ENCODE assay signal across 27 cellular contexts in the genomic region with DNA sequence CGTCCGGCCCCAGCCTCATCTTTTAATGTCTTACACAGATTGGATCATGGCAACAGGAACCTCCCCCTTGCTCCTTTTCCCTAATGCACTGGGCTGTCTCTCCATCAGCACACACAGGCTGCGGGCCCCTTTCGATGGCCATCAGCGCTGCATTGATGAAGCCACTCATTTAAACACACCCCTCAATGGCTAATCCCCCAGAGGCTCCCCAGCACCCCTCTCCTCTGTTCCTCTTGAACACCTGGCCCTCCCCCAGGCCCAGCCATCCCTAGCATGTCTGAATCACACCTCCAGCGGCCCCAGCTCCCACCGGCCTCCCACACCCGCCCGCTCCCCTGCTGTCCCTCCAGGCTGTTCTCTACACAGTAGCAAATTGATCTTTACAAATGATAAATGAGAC. TPM values are rescaled to one million over a fixed set of nuclear protein-coding genes. Genes with fewer than 3 reads are reported as not detected.
DNase-seq lines count a peak whose midpoint lies in the region; ATAC-seq, FAIRE-seq and TF ChIP-seq lines count a peak whose summit lies in the region.
"Had no signal": no experiment of that assay in that cellular context is flagged by ENCODE, and none has a peak within 500 bp of the region (broad histone marks: within the 10 kb centered on the region; RNA-seq: fewer than 3 reads in every experiment).

No MANE protein-coding gene starts in this region.

- H3K27ac ChIP-seq in DND-41 (ENCODE audit: low read length) (no peak overlapping the region), HUES6 (ENCODE audit: low read depth, low read length) (no peak overlapping the region), K562 (ENCODE audit: extremely low read depth, low read depth, low read length) (no peak overlapping the region), mesenchymal stem cell (ENCODE audit: low read length, poor library complexity, severe bottlenecking) (no peak overlapping the region)
- H3K27ac ChIP-seq: adrenal gland, foreskin keratinocyte, hepatocyte had no signal

- no peak for DNase-seq in DND-41
- DNase-seq in K562 (ENCODE audit: extremely low read depth in 1 of 4, low spot score in 3 of 4) = peak in 1 of 4 experiments; percentile 28
- DNase-seq in mesenchymal stem cell = no peak
- DNase-seq in retina = no peak
- no peak for DNase-seq in NCI-H748 (lab: John Stamatoyannopoulos, UW; ENCODE audit: unreplicated experiment)
- no peak for DNase-seq in GDM1 (lab: John Stamatoyannopoulos, UW)
- DNase-seq: activated CD4-positive, alpha-beta T cell treated with anti-CD3 and anti-CD28 coated beads, Interleukin-2, amount 10 ng/mL, durations not matched to agents 7 days and 5 days; adrenal gland; CD4-positive, alpha-beta T cell; erythroblast; foreskin keratinocyte; Karpas-422; naive thymus-derived CD4-positive, alpha-beta T cell; NCI-H2029; NCI-H510A; Right ventricle myocardium superior had no signal

- no peak overlapping the region for H2BK12ac ChIP-seq in mesenchymal stem cell (ENCODE audit: low read length in 2 of 2)

- ATAC-seq in DND-41 (ENCODE audit: insufficient read depth, low read depth) = 0 out of 3 replicates have a peak, but pooled peaks have one; percentile 3
- ATAC-seq in K562 = no peak
- no peak for ATAC-seq in GM19351 (IDR thresholded peaks at IDR 0.05; ENCODE audit: unreplicated experiment)
- ATAC-seq: foreskin keratinocyte; GM12878; naive thymus-derived CD4-positive, alpha-beta T cell; stimulated activated memory B cell treated with anti-CD40 and anti-IgM and Interleukin-4, amounts not matched to agents 10 μg/mL and 1 μg/mL and 100 μg/mL, for 72 hours had no signal

- H3K9me3 ChIP-seq in DND-41 (ENCODE audit: insufficient read depth, low read length, severe bottlenecking) (no peaks in the 10 kb centered on the region), HUES6 (ENCODE audit: control insufficient read depth, insufficient read depth, low read depth, low read length) (no peaks in the 10 kb centered on the region), K562 (replicated peaks; ENCODE audit: control insufficient read depth, insufficient read depth, low read depth, low read length) (no peaks in the 10 kb centered on the region), mesenchymal stem cell (ENCODE audit: control insufficient read depth, low read length) (no peaks in the 10 kb centered on the region)
- H3K9me3 ChIP-seq: adrenal gland had no signal

- no peak overlapping the region for H3K4ac ChIP-seq in mesenchymal stem cell (ENCODE audit: low read depth in 1 of 2, low read length in 2 of 2)

- H3K79me2 ChIP-seq in DND-41 (ENCODE audit: insufficient read depth, low read length) = peaks cover 21% of the 10 kb centered on the region
- peaks cover 22% of the 10 kb centered on the region for H3K79me2 ChIP-seq in K562 (ENCODE audit: control insufficient read depth, insufficient read depth, low read length)

- H3K14ac ChIP-seq in mesenchymal stem cell (ENCODE audit: low read length in 2 of 2) = no peak overlapping the region

- H2BK15ac ChIP-seq in mesenchymal stem cell (ENCODE audit: low read depth, poor library complexity, severe bottlenecking) = no peak overlapping the region

- H3K4me2 ChIP-seq in DND-41 (ENCODE audit: insufficient read depth, low read length) (no peak overlapping the region), K562 (ENCODE audit: insufficient read depth, low read length) (no peak overlapping the region), mesenchymal stem cell (ENCODE audit: low read length, poor library complexity, severe bottlenecking) (no peak overlapping the region)
- H3K4me2 ChIP-seq: hepatocyte had no signal

- H3K4me1 ChIP-seq in DND-41 (ENCODE audit: insufficient read depth, low read length) (peaks cover 18% of the 10 kb centered on the region), HUES6 (ENCODE audit: control insufficient read depth, insufficient read depth, low read length) (peaks cover 47% of the 10 kb centered on the region), K562 (replicated peaks in 1 of 2; ENCODE audit: control insufficient read depth in 2 of 2, insufficient read depth in 2 of 2, low read length in 2 of 2) (peaks cover 34 to 47% of the 10 kb centered on the region in 2 experiments), mesenchymal stem cell (ENCODE audit: control insufficient read depth, insufficient read depth, low read depth, low read length) (peaks cover 43% of the 10 kb centered on the region)
- H3K4me1 ChIP-seq: foreskin keratinocyte had no signal

- H2BK5ac ChIP-seq in mesenchymal stem cell (ENCODE audit: low read depth, low read length, poor library complexity, severe bottlenecking) = no peak overlapping the region

- H3K4me3 ChIP-seq in DND-41 (ENCODE audit: low read depth in 1 of 2, low read length in 2 of 2) (no peak overlapping the region), HUES6 (ENCODE audit: low read depth, low read length) (no peak overlapping the region), K562 (no peak overlapping the region), mesenchymal stem cell (ENCODE audit: insufficient read depth in 1 of 2, low read depth in 1 of 2, low read length in 2 of 2) (no peak overlapping the region)
- H3K4me3 ChIP-seq: adrenal gland, GM12878, hepatocyte had no signal

- H3K79me1 ChIP-seq in mesenchymal stem cell (replicated peaks; ENCODE audit: low read length, poor library complexity, severe bottlenecking) = peaks cover 5% of the 10 kb centered on the region

- no peak overlapping the region for H2BK120ac ChIP-seq in mesenchymal stem cell (ENCODE audit: low read depth, low read length)

- 40% methylated on average over 9 of the region's 9 CpGs for WGBS in K562 (ENCODE audit: insufficient coverage, low coverage, missing lambda C conversion rate)
- 66% methylated on average over 9 of the region's 9 CpGs for WGBS in mesenchymal stem cell

- no peak for TF ChIP-seq RAD21 in K562 (CRISPR knock-in tag; conservative IDR thresholded peaks at IDR 0.05 in 1 of 2, IDR thresholded peaks at IDR 0.05 in 1 of 2)

- CTCF ChIA-PET in K562 (lab: Yijun Ruan, JAX; ENCODE audit: low intra/inter-chr PET ratio) = no interaction called here

- no peak overlapping the region for H4K91ac ChIP-seq in mesenchymal stem cell (ENCODE audit: low read length)

- H3K18ac ChIP-seq in mesenchymal stem cell (ENCODE audit: low read depth in 1 of 2, low read length in 2 of 2) = no peak overlapping the region

- no peak for TF ChIP-seq CTCF in DND-41 (IDR thresholded peaks at IDR 0.05; ENCODE audit: borderline replicate concordance, extremely low read depth, low read length, poor library complexity, severe bottlenecking)
- no peak for TF ChIP-seq CTCF in K562 (IDR thresholded peaks at IDR 0.05 in 2 of 3, conservative IDR thresholded peaks at IDR 0.05 in 1 of 3; ENCODE audit: insufficient read depth in 2 of 3, low read depth in 1 of 3, low read length in 3 of 3)

- POLR2A ChIA-PET in K562 (lab: Yijun Ruan, JAX) = interaction anchor here (12.9 kb wide), 1 partner anchor 12 kb away, joined by 195 read pairs; the partner anchor contains the start of gene UBE2S

- H3K36me3 ChIP-seq in DND-41 (ENCODE audit: insufficient read depth, low read length) = peaks cover 29% of the 10 kb centered on the region
- H3K36me3 ChIP-seq in HUES6 (ENCODE audit: control insufficient read depth, insufficient read depth, low read length) = peaks cover 24% of the 10 kb centered on the region
- peaks cover 36% of the 10 kb centered on the region for H3K36me3 ChIP-seq in K562 (ENCODE audit: control insufficient read depth, insufficient read depth, low read length)
- peaks cover 35 to 45% of the 10 kb centered on the region in 2 experiments for H3K36me3 ChIP-seq in mesenchymal stem cell (ENCODE audit: control insufficient read depth in 1 of 2, insufficient read depth in 2 of 2, low read depth in 1 of 2, low read length in 2 of 2)

- no peak overlapping the region for H2AK5ac ChIP-seq in mesenchymal stem cell (ENCODE audit: low read length, severe bottlenecking)

- H4K20me1 ChIP-seq in DND-41 (ENCODE audit: insufficient read depth, low read length) (peaks cover 37% of the 10 kb centered on the region), K562 (replicated peaks; ENCODE audit: control insufficient read depth, insufficient read depth, low read length) (peaks cover 36% of the 10 kb centered on the region)

- peaks cover 19% of the 10 kb centered on the region for H3K9me1 ChIP-seq in K562 (ENCODE audit: control insufficient read depth, insufficient read depth, low read length)

- H3K9ac ChIP-seq in DND-41 (ENCODE audit: low read depth, low read length) (no peak overlapping the region), HUES6 (ENCODE audit: low read length) (peak overlapping the region; percentile 10), K562 (ENCODE audit: insufficient read depth in 1 of 2, low read depth in 2 of 2, low read length in 2 of 2) (no peak overlapping the region), mesenchymal stem cell (ENCODE audit: low read length) (no peak overlapping the region)

- no TSS peak for BruUV-seq in K562 (replicated peaks; lab: Mats Ljungman, UMichigan)

- H2AFZ ChIP-seq in DND-41 (ENCODE audit: low read depth, low read length) (no peak overlapping the region), K562 (ENCODE audit: low read depth, low read length) (no peak overlapping the region), mesenchymal stem cell (ENCODE audit: low read depth, low read length) (no peak overlapping the region)
- H2AFZ ChIP-seq: hepatocyte had no signal

- in situ Hi-C loops in K562 (cut with MboI) = no loop called here

- intact Hi-C loops in K562 (cut with micrococcal nuclease) = no loop called here

- H3K27me3 ChIP-seq in DND-41 (ENCODE audit: insufficient read depth, low read length, poor library complexity) = no peaks in the 10 kb centered on the region
- no peaks in the 10 kb centered on the region for H3K27me3 ChIP-seq in HUES6 (ENCODE audit: control insufficient read depth, insufficient read depth, low read length)
- H3K27me3 ChIP-seq in K562 (ENCODE audit: control insufficient read depth in 2 of 2, insufficient read depth in 2 of 2, low read length in 2 of 2) = no peaks in the 10 kb centered on the region
- no peaks in the 10 kb centered on the region for H3K27me3 ChIP-seq in mesenchymal stem cell (ENCODE audit: control insufficient read depth in 1 of 2, insufficient read depth in 1 of 2, low read length in 2 of 2)
- H3K27me3 ChIP-seq: adrenal gland, foreskin keratinocyte, hepatocyte had no signal

- peak overlapping the region; percentile 24 for H4K8ac ChIP-seq in mesenchymal stem cell (ENCODE audit: low read length)

- no peak for TF ChIP-seq EP300 in K562 (IDR thresholded peaks at IDR 0.05; ENCODE audit: low read length)

- no peak for TF ChIP-seq POLR2A in K562 (conservative IDR thresholded peaks at IDR 0.05)

- no peak for FAIRE-seq in K562 (lab: Jason Lieb, UNC)
- FAIRE-seq: GM12878, GM19239 had no signal

- H3K23ac ChIP-seq in mesenchymal stem cell (ENCODE audit: low read length in 2 of 2) = no peak overlapping the region

RNA-seq across cellular contexts. Expression of gene RPL28, which starts 7.1 kb away (rescaled TPM):
- 78.5 and 202 TPM in 2 replicates for total RNA-seq in K562 (2011; cell fraction: chromatin; rRNA removed; ENCODE audit: low replicate concordance)
- 202 and 211 TPM in 2 replicates for total RNA-seq in K562 (2011; cell fraction: nucleolus; rRNA removed)
- 221 and 509 TPM in 2 replicates for total RNA-seq in K562 (2011; cell fraction: nucleoplasm; rRNA removed)
- 888 and 1,279 TPM in 2 replicates for total RNA-seq in K562 (2014; rRNA removed)
- 387 and 446 TPM in 2 replicates for total RNA-seq in K562 (2014; rRNA removed; fragmentation: Illumina TruSeq; extraction: Trizol)
- total RNA-seq in K562 (2015; rRNA removed; fragmentation: Illumina TruSeq; extraction: Trizol) = 1,141 and 1,299 TPM in 2 replicates
- 2,979 and 3,106 TPM in 2 replicates for total RNA-seq in K562 (2021)
- 124 and 523 TPM in 2 replicates for polyA plus RNA-seq in K562 (2011; rRNA removed)
- polyA plus RNA-seq in K562 (2011; cell fraction: cytosol; rRNA removed) = 1,570 and 2,080 TPM in 2 replicates
- 332 and 368 TPM in 2 replicates for polyA plus RNA-seq in K562 (2011; cell fraction: nucleus; rRNA removed)
- polyA plus RNA-seq in K562 (2012) = 3,306 and 3,436 TPM in 2 replicates
- polyA plus RNA-seq in K562 (2014; fragmentation: Illumina TruSeq; extraction: Trizol) = 1,998 and 2,071 TPM in 2 replicates
- 100 to 1,000 TPM; 257 to 287 TPM for polyA plus RNA-seq in K562 (2014; fragmentation: Nextera tagmentation; extraction: Ambion mirVana)
- polyA plus RNA-seq in K562 (2014; rRNA removed) = 622 and 687 TPM in 2 replicates
- polyA minus RNA-seq in K562 (2011; rRNA and poly(A)+ RNA removed) = 188 and 199 TPM in 2 replicates
- 1,426 and 2,754 TPM in 2 replicates for polyA minus RNA-seq in K562 (2011; cell fraction: cytosol; rRNA and poly(A)+ RNA removed)
- 135 and 241 TPM in 2 replicates for polyA minus RNA-seq in K562 (2011; cell fraction: nucleus; rRNA and poly(A)+ RNA removed)
- polyA plus RNA-seq in mesenchymal stem cell (2013, experiment 1 of 2) = 3,020 TPM
- polyA plus RNA-seq in mesenchymal stem cell (2013, experiment 2 of 2) = 2,919 TPM

RNA-seq across cellular contexts. Expression of gene TMEM238, which starts 8.7 kb away (rescaled TPM):
- not detected in 2 replicates for total RNA-seq in K562 (2011; cell fraction: chromatin; rRNA removed; ENCODE audit: low replicate concordance)
- total RNA-seq in K562 (2011; cell fraction: nucleolus; rRNA removed) = 0.53 and 1.5 TPM in 2 replicates
- not detected in 2 replicates for total RNA-seq in K562 (2011; cell fraction: nucleoplasm; rRNA removed)
- total RNA-seq in K562 (2014; rRNA removed) = 3.6 and 3.7 TPM in 2 replicates
- 0.18 TPM in 1 of 2 replicates, not detected in the other for total RNA-seq in K562 (2014; rRNA removed; fragmentation: Illumina TruSeq; extraction: Trizol)
- 0.18 and 0.38 TPM in 2 replicates for total RNA-seq in K562 (2015; rRNA removed; fragmentation: Illumina TruSeq; extraction: Trizol)
- 4.3 and 5.1 TPM in 2 replicates for total RNA-seq in K562 (2021)
- 0.18 TPM in 1 of 2 replicates, not detected in the other for polyA plus RNA-seq in K562 (2011; rRNA removed)
- polyA plus RNA-seq in K562 (2011; cell fraction: cytosol; rRNA removed) = 0.21 and 3.5 TPM in 2 replicates
- polyA plus RNA-seq in K562 (2011; cell fraction: nucleus; rRNA removed) = 0.67 TPM in 1 of 2 replicates, not detected in the other
- 1.4 and 1.7 TPM in 2 replicates for polyA plus RNA-seq in K562 (2012)
- not detected in 2 replicates for polyA plus RNA-seq in K562 (2014; fragmentation: Illumina TruSeq; extraction: Trizol)
- polyA plus RNA-seq in K562 (2014; fragmentation: Nextera tagmentation; extraction: Ambion mirVana) = not detected
- 1.3 and 2.1 TPM in 2 replicates for polyA plus RNA-seq in K562 (2014; rRNA removed)
- polyA minus RNA-seq in K562 (2011; rRNA and poly(A)+ RNA removed) = not detected in 2 replicates
- not detected in 2 replicates for polyA minus RNA-seq in K562 (2011; cell fraction: cytosol; rRNA and poly(A)+ RNA removed)
- polyA minus RNA-seq in K562 (2011; cell fraction: nucleus; rRNA and poly(A)+ RNA removed) = 0.40 and 0.89 TPM in 2 replicates
- polyA plus RNA-seq in mesenchymal stem cell (2013, experiment 1 of 2) = 0.18 TPM
- polyA plus RNA-seq in mesenchymal stem cell (2013, experiment 2 of 2) = 0.10 TPM
- total RNA-seq: H4 had no signal

RNA-seq across cellular contexts. Expression of gene UBE2S, which starts 14.8 kb away (rescaled TPM):
- 68.3 and 99.1 TPM in 2 replicates for total RNA-seq in K562 (2011; cell fraction: chromatin; rRNA removed; ENCODE audit: low replicate concordance)
- total RNA-seq in K562 (2011; cell fraction: nucleolus; rRNA removed) = 71.6 and 79.7 TPM in 2 replicates
- total RNA-seq in K562 (2011; cell fraction: nucleoplasm; rRNA removed) = 67.3 and 159 TPM in 2 replicates
- total RNA-seq in K562 (2014; rRNA removed) = 959 and 1,305 TPM in 2 replicates
- 35.0 and 65.5 TPM in 2 replicates for total RNA-seq in K562 (2014; rRNA removed; fragmentation: Illumina TruSeq; extraction: Trizol)
- 97.3 and 100 TPM in 2 replicates for total RNA-seq in K562 (2015; rRNA removed; fragmentation: Illumina TruSeq; extraction: Trizol)
- 390 and 411 TPM in 2 replicates for total RNA-seq in K562 (2021)
- polyA plus RNA-seq in K562 (2011; rRNA removed) = 157 and 191 TPM in 2 replicates
- polyA plus RNA-seq in K562 (2011; cell fraction: cytosol; rRNA removed) = 285 and 290 TPM in 2 replicates
- polyA plus RNA-seq in K562 (2011; cell fraction: nucleus; rRNA removed) = 91.9 and 117 TPM in 2 replicates
- polyA plus RNA-seq in K562 (2012) = 169 and 283 TPM in 2 replicates
- 242 and 275 TPM in 2 replicates for polyA plus RNA-seq in K562 (2014; fragmentation: Illumina TruSeq; extraction: Trizol)
- 1 to 10 TPM; 1.5 to 1.6 TPM for polyA plus RNA-seq in K562 (2014; fragmentation: Nextera tagmentation; extraction: Ambion mirVana)
- polyA plus RNA-seq in K562 (2014; rRNA removed) = 332 and 771 TPM in 2 replicates
- 30.0 and 48.2 TPM in 2 replicates for polyA minus RNA-seq in K562 (2011; rRNA and poly(A)+ RNA removed)
- polyA minus RNA-seq in K562 (2011; cell fraction: cytosol; rRNA and poly(A)+ RNA removed) = 158 and 212 TPM in 2 replicates
- polyA minus RNA-seq in K562 (2011; cell fraction: nucleus; rRNA and poly(A)+ RNA removed) = 18.3 and 33.0 TPM in 2 replicates
- 46.0 TPM for polyA plus RNA-seq in mesenchymal stem cell (2013, experiment 1 of 2)
- polyA plus RNA-seq in mesenchymal stem cell (2013, experiment 2 of 2) = 46.4 TPM

RNA-seq across cellular contexts. Expression of gene TMEM190, which starts 16.2 kb away (rescaled TPM):
- total RNA-seq in K562 (2011; cell fraction: chromatin; rRNA removed; ENCODE audit: low replicate concordance) = not detected in 2 replicates
- total RNA-seq in K562 (2011; cell fraction: nucleolus; rRNA removed) = not detected in 2 replicates
- total RNA-seq in K562 (2011; cell fraction: nucleoplasm; rRNA removed) = not detected in 2 replicates
- total RNA-seq in K562 (2014; rRNA removed) (not detected in 2 replicates), K562 (2014; rRNA removed; fragmentation: Illumina TruSeq; extraction: Trizol) (not detected in 2 replicates), K562 (2015; rRNA removed; fragmentation: Illumina TruSeq; extraction: Trizol) (not detected in 2 replicates), K562 (2021) (not detected in 2 replicates)
- polyA plus RNA-seq in K562 (2011; rRNA removed) (not detected in 2 replicates), K562 (2014; fragmentation: Illumina TruSeq; extraction: Trizol) (not detected in 2 replicates), K562 (2014; fragmentation: Nextera tagmentation; extraction: Ambion mirVana) (not detected), K562 (2014; rRNA removed) (not detected in 2 replicates)
- polyA plus RNA-seq in K562 (2011; cell fraction: cytosol; rRNA removed) = not detected in 2 replicates
- 0.37 TPM in 1 of 2 replicates, not detected in the other for polyA plus RNA-seq in K562 (2011; cell fraction: nucleus; rRNA removed)
- polyA plus RNA-seq in K562 (2012) = not detected in 2 replicates
- not detected in 2 replicates for polyA minus RNA-seq in K562 (2011; rRNA and poly(A)+ RNA removed)
- polyA minus RNA-seq in K562 (2011; cell fraction: cytosol; rRNA and poly(A)+ RNA removed) = not detected in 2 replicates
- polyA minus RNA-seq in K562 (2011; cell fraction: nucleus; rRNA and poly(A)+ RNA removed) = not detected in 2 replicates
- polyA plus RNA-seq in mesenchymal stem cell (2013, experiment 1 of 2) = 0.26 TPM
- polyA plus RNA-seq in mesenchymal stem cell (2013, experiment 2 of 2) = 0.08 TPM
- total RNA-seq: activated CD4-positive, alpha-beta T cell treated with anti-CD3 and anti-CD28 coated beads, Interleukin-2, amount 10 ng/mL, durations not matched to agents 7 days and 5 days; cardiac septum; CD4-positive, alpha-beta T cell; foreskin keratinocyte; GM12878; H4; hepatocyte; kidney epithelial cell; naive thymus-derived CD4-positive, alpha-beta T cell; posterior vena cava; Right ventricle myocardium superior; T-helper 1 cell treated with Interleukin-12 subunit alpha and Interleukin-12 subunit beta and Interleukin-4 antibody, amounts not matched to agents 30 ng/mL and 1 ng/mL, for 36 hours had no signal
- polyA plus RNA-seq: foreskin keratinocyte; GM12878; naive thymus-derived CD4-positive, alpha-beta T cell had no signal

RNA-seq across cellular contexts. Expression of gene IL11, which starts 22.6 kb away (rescaled TPM):
- 0.28 and 0.97 TPM in 2 replicates for total RNA-seq in K562 (2011; cell fraction: chromatin; rRNA removed; ENCODE audit: low replicate concordance)
- 1.0 TPM in 1 of 2 replicates, not detected in the other for total RNA-seq in K562 (2011; cell fraction: nucleolus; rRNA removed)
- 0.53 and 0.81 TPM in 2 replicates for total RNA-seq in K562 (2011; cell fraction: nucleoplasm; rRNA removed)
- total RNA-seq in K562 (2014; rRNA removed) (not detected in 2 replicates), K562 (2014; rRNA removed; fragmentation: Illumina TruSeq; extraction: Trizol) (not detected in 2 replicates), K562 (2015; rRNA removed; fragmentation: Illumina TruSeq; extraction: Trizol) (not detected in 2 replicates), K562 (2021) (not detected in 2 replicates)
- polyA plus RNA-seq in K562 (2011; rRNA removed) (0.19 and 0.42 TPM in 2 replicates), K562 (2014; fragmentation: Illumina TruSeq; extraction: Trizol) (0.06 TPM in 1 of 2 replicates, not detected in the other), K562 (2014; fragmentation: Nextera tagmentation; extraction: Ambion mirVana) (not detected), K562 (2014; rRNA removed) (0.04 TPM in 1 of 2 replicates, not detected in the other)
- polyA plus RNA-seq in K562 (2011; cell fraction: cytosol; rRNA removed) = 0.12 and 1.5 TPM in 2 replicates
- polyA plus RNA-seq in K562 (2011; cell fraction: nucleus; rRNA removed) = 1.2 and 3.6 TPM in 2 replicates
- 0.10 and 0.19 TPM in 2 replicates for polyA plus RNA-seq in K562 (2012)
- 0.11 TPM in 1 of 2 replicates, not detected in the other for polyA minus RNA-seq in K562 (2011; rRNA and poly(A)+ RNA removed)
- 0.86 TPM in 1 of 2 replicates, not detected in the other for polyA minus RNA-seq in K562 (2011; cell fraction: cytosol; rRNA and poly(A)+ RNA removed)
- polyA minus RNA-seq in K562 (2011; cell fraction: nucleus; rRNA and poly(A)+ RNA removed) = 0.40 TPM in 1 of 2 replicates, not detected in the other
- 6.4 TPM for polyA plus RNA-seq in mesenchymal stem cell (2013, experiment 1 of 2)
- polyA plus RNA-seq in mesenchymal stem cell (2013, experiment 2 of 2) = 6.1 TPM
- total RNA-seq: cardiac septum, posterior vena cava, Right ventricle myocardium superior had no signal
- polyA plus RNA-seq: GM12878; naive thymus-derived CD4-positive, alpha-beta T cell had no signal
